ENCODE assay signal across 18 cellular contexts in genomic region chr2:60303685-60304084, GRCh38.
"Had no signal": no experiment of that assay in that cellular context is flagged by ENCODE, and none has a peak within 500 bp of the region (broad histone marks: within the 10 kb centered on the region; RNA-seq: fewer than 3 reads in every experiment).

No MANE protein-coding gene starts in this region.

- FAIRE-seq: endometrium, pancreas had no signal

- H3K27ac ChIP-seq: ascending aorta, coronary artery, gastroesophageal sphincter, pancreas, right lobe of liver, testis had no signal

- H3K4me3 Mint-ChIP-seq: activated naive CD4-positive, alpha-beta T cell treated with anti-CD3 and anti-CD28 coated beads, Interleukin-2, amount 50 U/mL, for 24 hours; natural killer cell; stimulated activated effector memory CD8-positive, alpha-beta T cell treated with anti-CD3 and anti-CD28 coated beads, Interleukin-12 subunit alpha, Interleukin-12 subunit beta, amount 100 ng/mL, for 72 hours; type B pancreatic cell had no signal

- H3K27ac Mint-ChIP-seq: activated naive CD4-positive, alpha-beta T cell treated with anti-CD3 and anti-CD28 coated beads, Interleukin-2, amount 50 U/mL, for 24 hours; natural killer cell; stimulated activated effector memory CD8-positive, alpha-beta T cell treated with anti-CD3 and anti-CD28 coated beads, Interleukin-12 subunit alpha, Interleukin-12 subunit beta, amount 100 ng/mL, for 72 hours; type B pancreatic cell had no signal

- H3K27me3 ChIP-seq: ascending aorta, gastroesophageal sphincter, pancreas, right lobe of liver, testis had no signal

- H3K4me1 ChIP-seq: ascending aorta, pancreas, right lobe of liver, testis had no signal

- H3K36me3 ChIP-seq: ascending aorta, gastroesophageal sphincter, pancreas, right lobe of liver had no signal

- ATAC-seq: activated CD4-positive, CD25-positive, alpha-beta regulatory T cell treated with anti-CD3 and anti-CD28 coated beads, Interleukin-2, amount 50 U/mL, for 24 hours; gastroesophageal sphincter; natural killer cell; pancreas; stimulated activated effector memory CD8-positive, alpha-beta T cell treated with anti-CD3 and anti-CD28 coated beads, Interleukin-12 subunit alpha, Interleukin-12 subunit beta, amount 100 ng/mL, for 72 hours had no signal

- H3K9me3 ChIP-seq: ascending aorta, gastroesophageal sphincter, pancreas, right lobe of liver, testis had no signal

- DNase-seq: activated CD4-positive, alpha-beta T cell treated with anti-CD3 and anti-CD28 coated beads, Interleukin-2, amount 50 U/mL, for 1 hour; activated CD8-positive, alpha-beta memory T cell treated with anti-CD3 and anti-CD28 coated beads, Interleukin-2, amount 50 U/mL, for 48 hours; activated effector memory CD4-positive, alpha-beta T cell treated with Interleukin-2 at 50 U/mL for 16 hours; activated T-cell treated with anti-CD3 and anti-CD28 coated beads, Interleukin-2, amount 50 U/mL, for 48 hours; natural killer cell; pancreas; right lobe of liver; stimulated activated CD4-positive, alpha-beta T cell treated with anti-CD3 and anti-CD28 coated beads, Interleukin-4, amount 100 ng/mL, for 24 hours; T-helper 9 cell; testis had no signal

- H3K9me3 Mint-ChIP-seq: activated naive CD4-positive, alpha-beta T cell treated with anti-CD3 and anti-CD28 coated beads, Interleukin-2, amount 50 U/mL, for 24 hours; natural killer cell; stimulated activated effector memory CD8-positive, alpha-beta T cell treated with anti-CD3 and anti-CD28 coated beads, Interleukin-12 subunit alpha, Interleukin-12 subunit beta, amount 100 ng/mL, for 72 hours had no signal

- H3K4me3 ChIP-seq: ascending aorta, coronary artery, gastroesophageal sphincter, pancreas, right lobe of liver, testis had no signal

- H3K4me1 Mint-ChIP-seq: activated naive CD4-positive, alpha-beta T cell treated with anti-CD3 and anti-CD28 coated beads, Interleukin-2, amount 50 U/mL, for 24 hours; stimulated activated effector memory CD8-positive, alpha-beta T cell treated with anti-CD3 and anti-CD28 coated beads, Interleukin-12 subunit alpha, Interleukin-12 subunit beta, amount 100 ng/mL, for 72 hours had no signal

- H3K27me3 Mint-ChIP-seq: activated naive CD4-positive, alpha-beta T cell treated with anti-CD3 and anti-CD28 coated beads, Interleukin-2, amount 50 U/mL, for 24 hours; type B pancreatic cell had no signal
